ENCODE assay signal across 1 cellular context in genomic region chr10:121668336-121669009, GRCh38.
TF ChIP-seq lines count a peak whose summit lies in the region.

No MANE protein-coding gene starts in this region.

TF ChIP-seq in WTC11, 78 proteins besides CTCF, POLR2A, EP300 and RAD21 (continued from another document):
- no peak for TF ChIP-seq ERG (CRISPR knock-in tag; IDR thresholded peaks at IDR 0.05)
- no peak for TF ChIP-seq ZBTB43 (CRISPR knock-in tag; IDR thresholded peaks at IDR 0.05)
- TF ChIP-seq E2F5 (CRISPR knock-in tag; IDR thresholded peaks at IDR 0.05): no peak
- TF ChIP-seq ZNF281 (CRISPR knock-in tag; IDR thresholded peaks at IDR 0.05): no peak
- no peak for TF ChIP-seq ZNF317 (CRISPR knock-in tag; IDR thresholded peaks at IDR 0.05; ENCODE audit: borderline replicate concordance, low read depth)
- no peak for TF ChIP-seq CBFB (CRISPR knock-in tag; IDR thresholded peaks at IDR 0.05; ENCODE audit: low read depth)
- no peak for TF ChIP-seq RORB (CRISPR knock-in tag; IDR thresholded peaks at IDR 0.05)
